8 cellular contexts compared by ENCODE assay signal in the genomic region with DNA sequence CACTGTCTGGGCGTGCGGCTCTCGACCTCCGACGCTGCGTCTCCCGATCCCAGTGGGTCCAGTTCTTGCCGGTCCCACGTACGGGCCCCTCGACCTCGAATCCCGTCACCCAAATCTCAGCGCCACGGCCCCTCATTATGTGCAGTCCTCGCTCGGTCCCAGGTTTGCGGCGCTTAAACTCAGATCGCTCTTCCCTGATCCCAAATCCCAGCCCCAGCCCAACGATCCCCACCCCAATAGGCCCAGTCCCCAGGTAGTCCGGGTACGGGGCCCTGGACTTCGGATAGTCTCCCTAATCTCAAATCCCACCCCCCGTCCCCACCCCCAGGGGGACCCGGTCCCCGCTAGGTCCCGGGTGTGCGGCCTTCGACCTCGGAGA. TPM values are rescaled to one million over a fixed set of nuclear protein-coding genes. Genes with fewer than 3 reads are reported as not detected.
A peak's percentile ranks its signal among the peaks of the same experiment; 100 is the strongest.
DNase-seq lines count a peak whose midpoint lies in the region; ATAC-seq and TF ChIP-seq lines count a peak whose summit lies in the region.

No MANE protein-coding gene starts in this region.

- CTCF ChIA-PET in AG04449 (lab: Yijun Ruan, JAX): interaction anchor here (1.0 kb wide), 1 partner anchor 14 kb away, joined by 3 read pairs; no protein-coding TSS in a partner anchor

- H3K36me3 ChIP-seq in GM23338 (ENCODE audit: insufficient read depth) (0 out of 2 replicates have a peak, but pooled peaks cover 3% of the 10 kb centered on the region), kidney epithelial cell (ENCODE audit: control insufficient read depth, insufficient read depth, low read length) (no peaks in the 10 kb centered on the region), tibial artery (peaks cover 0 to 4% (median 0%) of the 10 kb centered on the region in 3 donors)

- H3K4me3 Mint-ChIP-seq in GM23338: peak overlapping the region; percentile 93

- TF ChIP-seq CTCF in AG04449 (IDR thresholded peaks at IDR 0.05; ENCODE audit: insufficient read depth, low read length, missing control alignments): no peak
- TF ChIP-seq CTCF in GM23338 (conservative IDR thresholded peaks at IDR 0.05; ENCODE audit: low read depth in 2 of 2): no peak
- no peak for TF ChIP-seq CTCF in kidney epithelial cell (IDR thresholded peaks at IDR 0.05; ENCODE audit: insufficient read depth, low read length, poor library complexity, severe bottlenecking)
- no peak for TF ChIP-seq CTCF in tibial artery (IDR thresholded peaks at IDR 0.05)

- no peak overlapping the region for H2AFZ ChIP-seq in GM23338

- H3K79me2 ChIP-seq in GM23338 (replicated peaks; ENCODE audit: insufficient read depth): peaks cover 59% of the 10 kb centered on the region

- intact Hi-C loops in tibial artery (cut with DNase I; ENCODE audit: low total_unique reads): no loop called here

- peaks cover 5% of the 10 kb centered on the region; the same call in 1 of the 3 replicates for H3K9me3 Mint-ChIP-seq in GM23338
- H3K9me3 Mint-ChIP-seq in activated naive CD4-positive, alpha-beta T cell treated with anti-CD3 and anti-CD28 coated beads, Interleukin-2, amount 50 U/mL, for 72 hours: no peaks in the 10 kb centered on the region

- peak; percentile 8 for ATAC-seq in GM23338
- ATAC-seq in activated naive CD4-positive, alpha-beta T cell treated with anti-CD3 and anti-CD28 coated beads, Interleukin-2, amount 50 U/mL, for 72 hours: peak in 1 of 2 donors; percentile 0
- ATAC-seq in GM18867 (IDR thresholded peaks at IDR 0.05; ENCODE audit: unreplicated experiment): no peak

- H3K27ac Mint-ChIP-seq in GM23338: peak overlapping the region; percentile 99
- H3K27ac Mint-ChIP-seq in activated naive CD4-positive, alpha-beta T cell treated with anti-CD3 and anti-CD28 coated beads, Interleukin-2, amount 50 U/mL, for 72 hours: peak overlapping the region; percentile 98 to 99

- H3K4me1 ChIP-seq in GM23338 (ENCODE audit: insufficient read depth) (peaks cover 28% of the 10 kb centered on the region), tibial artery (peaks cover 3 to 45% (median 35%) of the 10 kb centered on the region in 4 donors)

- peaks cover 21% of the 10 kb centered on the region for H3K27me3 Mint-ChIP-seq in GM23338 (ENCODE audit: insufficient read depth, low read depth, poor library complexity)

- no peaks in the 10 kb centered on the region for H3K9me3 ChIP-seq in tibial artery

- no peaks in the 10 kb centered on the region for H3F3A ChIP-seq in GM23338 (replicated peaks; ENCODE audit: low read depth)

- H3K27me3 ChIP-seq in GM23338 (ENCODE audit: insufficient read depth) (no peaks in the 10 kb centered on the region), kidney epithelial cell (ENCODE audit: control insufficient read depth, insufficient read depth, low read length) (no peaks in the 10 kb centered on the region), tibial artery (no peaks in the 10 kb centered on the region)

- DNase-seq in AG04449 (ENCODE audit: low read depth, low spot score) (no peak), GM23338 (ENCODE audit: low spot score) (peak; percentile 37), kidney epithelial cell (ENCODE audit: low read depth) (no peak), tibial artery (peak in 1 of 2 donors; percentile 29), DMS79 (lab: John Stamatoyannopoulos, UW) (no peak)
- no peak for DNase-seq in activated naive CD4-positive, alpha-beta T cell treated with anti-CD3 and anti-CD28 coated beads, Interleukin-2, amount 50 U/mL, for 72 hours (ENCODE audit: low spot score in 2 of 2)
- DNase-seq in activated effector memory CD4-positive, alpha-beta T cell treated with anti-CD3 and anti-CD28 coated beads, Interleukin-2, amount 50 U/mL, for 16 hours: no peak

- H3K9me2 ChIP-seq in GM23338 (ENCODE audit: insufficient read depth): no peaks in the 10 kb centered on the region

- H3K27ac ChIP-seq in GM23338 (ENCODE audit: low read depth) (peak overlapping the region; percentile 96), tibial artery (peak overlapping the region; percentile 97 to 99)

- peaks cover 24% of the 10 kb centered on the region for H3K36me3 Mint-ChIP-seq in GM23338 (ENCODE audit: low read depth)
- peaks cover 52 to 54% of the 10 kb centered on the region in 2 donors for H3K36me3 Mint-ChIP-seq in activated naive CD4-positive, alpha-beta T cell treated with anti-CD3 and anti-CD28 coated beads, Interleukin-2, amount 50 U/mL, for 72 hours

- H3K4me3 ChIP-seq in AG04449 (ENCODE audit: low read depth, low read length) (peak overlapping the region; percentile 83), GM23338 (peak overlapping the region; percentile 86), kidney epithelial cell (ENCODE audit: low read depth, low read length) (peak overlapping the region; percentile 93), tibial artery (peak overlapping the region; percentile 74 to 91)

- peak overlapping the region; percentile 83 for H3K4me2 ChIP-seq in GM23338

- H3K4me1 Mint-ChIP-seq in GM23338: peaks cover 22% of the 10 kb centered on the region

- POLR2A ChIA-PET in AG04449 (lab: Yijun Ruan, JAX): interaction anchor here (1.8 kb wide), 1 partner anchor 12 kb away, joined by 8 read pairs; no protein-coding TSS in a partner anchor

- H4K20me1 ChIP-seq in GM23338 (replicated peaks; ENCODE audit: insufficient read depth): peaks cover 27% of the 10 kb centered on the region

TF ChIP-seq in GM23338, 12 proteins besides CTCF, POLR2A, EP300 and RAD21 (continues in another document):
- TF ChIP-seq NANOG (IDR thresholded peaks at IDR 0.05; ENCODE audit: borderline replicate concordance) (no peak), POLR2AphosphoS5 (IDR thresholded peaks at IDR 0.05; ENCODE audit: low read depth) (no peak), STAT1 (IDR thresholded peaks at IDR 0.05; ENCODE audit: unreplicated experiment) (no peak), CREB1 (CRISPR knock-in tag; IDR thresholded peaks at IDR 0.05; ENCODE audit: low read depth) (no peak), ZNF114 (CRISPR knock-in tag; IDR thresholded peaks at IDR 0.05) (no peak), EZH2 (IDR thresholded peaks at IDR 0.05; ENCODE audit: low read depth, unreplicated experiment) (no peak), ZNF331 (CRISPR knock-in tag; IDR thresholded peaks at IDR 0.05; ENCODE audit: low read depth) (no peak), REST (IDR thresholded peaks at IDR 0.05; ENCODE audit: unreplicated experiment) (no peak), JUNB (IDR thresholded peaks at IDR 0.05; ENCODE audit: unreplicated experiment) (no peak)

RNA-seq across cellular contexts. Expression of gene HNRNPF, which starts 0.7 kb away (rescaled TPM):
- total RNA-seq in GM23338 (2014; rRNA removed; shearing (Covaris generic)): 346 and 378 TPM in 2 replicates
- polyA plus RNA-seq in GM23338 (2016; fragmentation: Nextera tagmentation; extraction: Ambion mirVana): 197 and 210 TPM in 2 replicates
- 100 to 1,000 TPM; 410 to 434 TPM for total RNA-seq in activated naive CD4-positive, alpha-beta T cell treated with anti-CD3 and anti-CD28 coated beads, Interleukin-2, amount 50 U/mL, for 72 hours
- 262 and 268 TPM in 2 replicates for total RNA-seq in kidney epithelial cell

RNA-seq across cellular contexts. Expression of gene ZNF487, which starts 28.6 kb away (rescaled TPM):
- 1.0 and 4.6 TPM in 2 replicates for total RNA-seq in GM23338 (2014; rRNA removed; shearing (Covaris generic))
- 2.5 and 2.9 TPM in 2 replicates for polyA plus RNA-seq in GM23338 (2016; fragmentation: Nextera tagmentation; extraction: Ambion mirVana)
- total RNA-seq in activated naive CD4-positive, alpha-beta T cell treated with anti-CD3 and anti-CD28 coated beads, Interleukin-2, amount 50 U/mL, for 72 hours: 1 to 10 TPM; 2.7 to 4.1 TPM
- 1.9 and 4.2 TPM in 2 replicates for total RNA-seq in kidney epithelial cell

RNA-seq across cellular contexts. Expression of gene FXYD4, which starts 36.9 kb away (rescaled TPM):
- not detected in 2 replicates for total RNA-seq in GM23338 (2014; rRNA removed; shearing (Covaris generic))
- polyA plus RNA-seq in GM23338 (2016; fragmentation: Nextera tagmentation; extraction: Ambion mirVana): not detected in 2 replicates
- not detected for total RNA-seq in activated naive CD4-positive, alpha-beta T cell treated with anti-CD3 and anti-CD28 coated beads, Interleukin-2, amount 50 U/mL, for 72 hours
- not detected in 2 replicates for total RNA-seq in kidney epithelial cell
